8 cellular contexts compared by ENCODE assay signal in the genomic region with DNA sequence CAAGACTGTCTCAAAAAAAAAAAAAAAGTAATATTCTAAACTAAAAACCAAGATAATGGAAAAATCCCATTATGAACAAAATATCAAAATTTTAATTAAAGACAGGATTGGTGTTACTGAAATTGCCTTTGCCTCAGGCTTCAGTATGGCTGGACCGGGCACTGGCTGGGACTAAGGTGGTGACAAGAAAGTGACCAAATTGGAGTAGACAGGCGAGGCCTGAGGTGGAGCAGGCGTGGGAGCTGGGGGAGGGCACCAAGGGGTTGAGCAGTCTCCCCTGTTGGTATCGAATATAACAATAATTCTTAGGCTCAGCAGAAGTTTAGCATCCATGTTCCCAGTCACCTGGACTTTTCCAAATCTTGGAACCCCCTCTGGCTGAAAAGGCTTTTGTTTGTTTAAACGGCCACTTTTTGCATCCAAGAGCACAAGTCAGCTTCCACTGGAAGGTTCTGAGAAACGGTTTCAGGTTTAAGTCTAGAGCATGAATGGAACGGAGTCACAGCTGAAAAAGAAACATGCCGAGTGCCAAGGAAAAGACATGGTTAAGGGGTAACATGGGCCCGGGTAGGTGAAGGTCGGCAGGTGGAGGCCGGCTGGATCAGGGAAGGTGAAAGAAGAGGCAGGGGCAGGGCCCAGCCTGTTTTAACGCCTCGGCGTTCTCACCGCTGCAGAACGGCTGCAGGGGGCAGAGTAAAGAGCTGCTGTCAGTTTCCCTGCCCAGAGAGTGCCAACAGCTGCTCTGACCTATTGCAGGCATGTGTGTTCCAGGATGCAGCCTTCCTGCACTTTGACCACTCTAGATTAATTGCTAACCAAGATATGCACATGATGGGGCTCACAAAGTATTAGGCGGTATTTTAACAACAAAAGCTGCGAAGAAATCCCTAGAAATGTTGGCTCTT. TPM values are rescaled to one million over a fixed set of nuclear protein-coding genes. Genes with fewer than 3 reads are reported as not detected.
DNase-seq lines count a peak whose midpoint lies in the region; ATAC-seq, FAIRE-seq and TF ChIP-seq lines count a peak whose summit lies in the region.

No MANE protein-coding gene starts in this region.

- in situ Hi-C loops in SK-MEL-5 (cut with HindIII; ENCODE audit: low pct_unique_long_range_greater_than_20kb, low sequenced_read_pairs): no loop called here

- no peaks in the 10 kb centered on the region for H3K36me3 Mint-ChIP-seq in activated naive CD8-positive, alpha-beta T cell treated with anti-CD3 and anti-CD28 coated beads, Interleukin-2, amount 50 U/mL, for 24 hours (ENCODE audit: low read depth)

- peak overlapping the region; percentile 82 to 85 (median 83) for H3K27ac ChIP-seq in sigmoid colon

- no peaks in the 10 kb centered on the region for H3K36me3 ChIP-seq in sigmoid colon

- DNase-seq in DMS79 (lab: John Stamatoyannopoulos, UW) (peak; percentile 56), HTR-8/SVneo (ENCODE audit: insufficient read length, low spot score) (peak; percentile 17), SK-MEL-5 (ENCODE audit: low read depth, low spot score) (peak; percentile 65), hypothalamus (lab: John Stamatoyannopoulos, UW) (peak in 27 of 51 donors; percentile 3 to 82 (median 36)), sigmoid colon (no peak), GOT3 (lab: John Stamatoyannopoulos, UW) (no peak)
- peak; percentile 42 for DNase-seq in activated naive CD8-positive, alpha-beta T cell treated with anti-CD3 and anti-CD28 coated beads, Interleukin-2, amount 50 U/mL, for 24 hours

- H3K4me1 ChIP-seq in sigmoid colon: peaks cover 0 to 14% (median 4%) of the 10 kb centered on the region in 4 donors

- no peaks in the 10 kb centered on the region for H3K27me3 ChIP-seq in sigmoid colon

- TF ChIP-seq POLR2A in sigmoid colon (IDR thresholded peaks at IDR 0.05): no peak

- H3K27ac Mint-ChIP-seq in activated naive CD8-positive, alpha-beta T cell treated with anti-CD3 and anti-CD28 coated beads, Interleukin-2, amount 50 U/mL, for 24 hours: peak overlapping the region; percentile 70

- ATAC-seq in GM21447 (IDR thresholded peaks at IDR 0.05; ENCODE audit: unreplicated experiment): peak; percentile 65
- peak; percentile 67 for ATAC-seq in activated naive CD8-positive, alpha-beta T cell treated with anti-CD3 and anti-CD28 coated beads, Interleukin-2, amount 50 U/mL, for 24 hours

- H3K9me3 Mint-ChIP-seq in activated naive CD8-positive, alpha-beta T cell treated with anti-CD3 and anti-CD28 coated beads, Interleukin-2, amount 50 U/mL, for 24 hours: no peaks in the 10 kb centered on the region

- WGBS in sigmoid colon, 2 donors: 13 to 27% methylated on average over 18 of the region's 18 CpGs

- intact Hi-C loops in sigmoid colon (cut with DNase I): loop anchor here (5.0 to 10.0 kb wide), 4 partner anchors 103 to 482 kb away; a partner anchor contains a TSS

- H3K4me3 ChIP-seq in sigmoid colon: peak overlapping the region; percentile 71 to 87 (median 86)

- H3K9me3 ChIP-seq in sigmoid colon: no peaks in the 10 kb centered on the region

- H3K27me3 Mint-ChIP-seq in activated naive CD8-positive, alpha-beta T cell treated with anti-CD3 and anti-CD28 coated beads, Interleukin-2, amount 50 U/mL, for 24 hours: no peaks in the 10 kb centered on the region

- peaks cover 55% of the 10 kb centered on the region for H3K4me1 Mint-ChIP-seq in activated naive CD8-positive, alpha-beta T cell treated with anti-CD3 and anti-CD28 coated beads, Interleukin-2, amount 50 U/mL, for 24 hours

- no peak for FAIRE-seq in HTR-8/SVneo (lab: Jason Lieb, UNC)

- no peak for TF ChIP-seq EP300 in sigmoid colon (IDR thresholded peaks at IDR 0.05)

- H3K4me3 Mint-ChIP-seq in activated naive CD8-positive, alpha-beta T cell treated with anti-CD3 and anti-CD28 coated beads, Interleukin-2, amount 50 U/mL, for 24 hours: peak overlapping the region; percentile 86

- no peak for TF ChIP-seq CTCF in sigmoid colon (IDR thresholded peaks at IDR 0.05)

RNA-seq across cellular contexts. Expression of a gene that starts 0.8 kb away (rescaled TPM):
- 18.8 and 22.3 TPM in 2 replicates for total RNA-seq in SK-MEL-5 (2014; rRNA removed; shearing (Covaris generic))
- polyA plus RNA-seq in SK-MEL-5 (2015; cell fraction: cytosol; rRNA removed): 20.6 and 22.2 TPM in 2 replicates
- polyA plus RNA-seq in SK-MEL-5 (2015; cell fraction: nucleus; rRNA removed): 12.9 and 37.7 TPM in 2 replicates
- 1 to 10 TPM; 3.6 to 9.7 (median 4.2) TPM for total RNA-seq in sigmoid colon
- 10 to 100 TPM in 2 of 3 donors, 1 to 10 TPM in 1; 9.9 to 31.2 (median 10.2) TPM for polyA plus RNA-seq in sigmoid colon

Comparison
In these comparisons a context has a peak if more than half of its experiments do, and no peak if none do; other contexts are left out.
1. DNase-seq: peak in DMS79 (single experiment), HTR-8/SVneo (single experiment), SK-MEL-5 (single experiment), activated naive CD8-positive, alpha-beta T cell treated with anti-CD3 and anti-CD28 coated beads, Interleukin-2, amount 50 U/mL, for 24 hours (single experiment) and hypothalamus (27 of 51); none in sigmoid colon (single experiment) and GOT3 (single experiment).